ENCODE assay signal across 14 cellular contexts in genomic region chr4:182890202-182890601, GRCh38. TPM values are rescaled to one million over a fixed set of nuclear protein-coding genes. Genes with fewer than 3 reads are reported as not detected.
A peak's percentile ranks its signal among the peaks of the same experiment; 100 is the strongest.
DNase-seq lines count a peak whose midpoint lies in the region; ATAC-seq and TF ChIP-seq lines count a peak whose summit lies in the region.
"Had no signal": no experiment of that assay in that cellular context is flagged by ENCODE, and none has a peak within 500 bp of the region (broad histone marks: within the 10 kb centered on the region; RNA-seq: fewer than 3 reads in every experiment).

No MANE protein-coding gene starts in this region.

- H3K4me1 ChIP-seq in right atrium auricular region (no peaks in the 10 kb centered on the region), heart left ventricle (no peaks in the 10 kb centered on the region), OCI-LY7 (ENCODE audit: insufficient read depth, low read length, poor library complexity, severe bottlenecking) (no peaks in the 10 kb centered on the region)

- H3K9me2 ChIP-seq in OCI-LY7 (ENCODE audit: insufficient read depth, low read length): no peaks in the 10 kb centered on the region

- intact Hi-C loops in heart left ventricle (cut with DNase I) (no loop called here), OCI-LY7 (cut with micrococcal nuclease; ENCODE audit: unreplicated experiment) (no loop called here), posterior vena cava (cut with DNase I) (no loop called here)

- CTCF ChIA-PET in OCI-LY7 (lab: Charles Lee; ENCODE audit: unreplicated experiment): no interaction called here

- no peak for ATAC-seq in heart left ventricle

- H3K4me1 Mint-ChIP-seq in glutamatergic neuron (ENCODE audit: low read depth, unreplicated experiment): peaks cover 12% of the 10 kb centered on the region

- H3K27ac Mint-ChIP-seq in glutamatergic neuron (ENCODE audit: unreplicated experiment): peak overlapping the region; percentile 54

- H3K36me3 ChIP-seq in right atrium auricular region (peaks cover 27% of the 10 kb centered on the region), heart left ventricle (peaks cover 0 to 93% (median 83%) of the 10 kb centered on the region in 9 donors), OCI-LY7 (ENCODE audit: insufficient read depth, low read length) (peaks cover 48% of the 10 kb centered on the region)

- H3K4me3 ChIP-seq in right atrium auricular region: no peak overlapping the region
- no peak overlapping the region for H3K4me3 ChIP-seq in heart left ventricle
- H3K4me3 ChIP-seq in OCI-LY7 (ENCODE audit: low read depth, low read length, poor library complexity, severe bottlenecking): no peak overlapping the region

- H3K27me3 ChIP-seq in right atrium auricular region (no peaks in the 10 kb centered on the region), heart left ventricle (no peaks in the 10 kb centered on the region)
- H3K27me3 ChIP-seq: BE2C had no signal

- H3K4me2 ChIP-seq in OCI-LY7 (ENCODE audit: low read length): no peak overlapping the region

- H3K36me3 Mint-ChIP-seq in glutamatergic neuron (ENCODE audit: unreplicated experiment): peaks cover 10% of the 10 kb centered on the region

- POLR2A ChIA-PET in OCI-LY7 (lab: Charles Lee): no interaction called here

- no peaks in the 10 kb centered on the region for H3K79me2 ChIP-seq in OCI-LY7 (ENCODE audit: insufficient read depth, low read depth, low read length)

- H3K9me3 ChIP-seq in right atrium auricular region (peaks cover 0 to 3% of the 10 kb centered on the region in 2 donors), heart left ventricle (peaks cover 0 to 3% (median under 1%) of the 10 kb centered on the region in 12 donors), OCI-LY7 (ENCODE audit: low read length) (no peaks in the 10 kb centered on the region)
- H3K9me3 ChIP-seq: BE2C had no signal

- 88 to 93% (median 92%) methylated on average over 10 of the region's 10 CpGs for WGBS in heart left ventricle, 4 donors

- DNase-seq in right atrium auricular region (ENCODE audit: low spot score) (peak; percentile 13), heart left ventricle (no peak), OCI-LY7 (ENCODE audit: low spot score) (no peak), glutamatergic neuron (no peak), posterior vena cava (ENCODE audit: low spot score) (peak; percentile 41), DMS153 treated with DMSO at 0.1 percent for 48 hours (lab: John Stamatoyannopoulos, UW; ENCODE audit: unreplicated experiment) (no peak), COLO829 (ENCODE audit: low spot score) (no peak), hippocampal formation (lab: John Stamatoyannopoulos, UW) (no peak)
- DNase-seq: BE2C; CD4-positive, alpha-beta memory T cell; DMS153; DND-41; GF-D8 had no signal

- H4K20me1 ChIP-seq in OCI-LY7 (ENCODE audit: insufficient read depth, low read length): no peaks in the 10 kb centered on the region

- no peak for TF ChIP-seq POLR2A in heart left ventricle (IDR thresholded peaks at IDR 0.05)

- no peak overlapping the region for H2AFZ ChIP-seq in OCI-LY7 (ENCODE audit: low read length)

- H3K27me3 Mint-ChIP-seq in glutamatergic neuron (ENCODE audit: unreplicated experiment): peaks cover 2% of the 10 kb centered on the region
- H3K27me3 Mint-ChIP-seq: CD4-positive, alpha-beta memory T cell had no signal

- H3K27ac ChIP-seq in right atrium auricular region: no peak overlapping the region
- no peak overlapping the region for H3K27ac ChIP-seq in heart left ventricle
- no peak overlapping the region for H3K27ac ChIP-seq in OCI-LY7 (ENCODE audit: low read depth, low read length, poor library complexity, severe bottlenecking)
- H3K27ac ChIP-seq: C4-2B had no signal

- H3K4me3 Mint-ChIP-seq in glutamatergic neuron (ENCODE audit: unreplicated experiment): no peak overlapping the region
- H3K4me3 Mint-ChIP-seq: CD4-positive, alpha-beta memory T cell had no signal

- peaks cover 3% of the 10 kb centered on the region for H3K9me3 Mint-ChIP-seq in glutamatergic neuron (ENCODE audit: unreplicated experiment)

- TF ChIP-seq CTCF in right atrium auricular region (IDR thresholded peaks at IDR 0.05) (no peak), heart left ventricle (IDR thresholded peaks at IDR 0.05) (no peak), OCI-LY7 (conservative IDR thresholded peaks at IDR 0.05; ENCODE audit: low read length) (no peak), glutamatergic neuron (IDR thresholded peaks at IDR 0.05; ENCODE audit: partially characterized antibody, unreplicated experiment) (no peak)

- TSS peak; percentile 56 for BruUV-seq in OCI-LY7 (replicated peaks; lab: Mats Ljungman, UMichigan)

RNA-seq across cellular contexts. Expression of gene DCTD, which starts 27.0 kb away (rescaled TPM):
- 10 to 100 TPM; 25.8 to 37.5 TPM for total RNA-seq in right atrium auricular region
- 10 to 100 TPM; 28.9 to 55.7 (median 41.2) TPM for total RNA-seq in heart left ventricle
- 10 to 100 TPM; 16.1 to 44.7 TPM for polyA plus RNA-seq in heart left ventricle
- total RNA-seq in OCI-LY7 (2014; rRNA removed; shearing (Covaris generic)): 37.8 and 42.5 TPM in 2 replicates
- 79.4 and 81.9 TPM in 2 replicates for total RNA-seq in OCI-LY7 (2022)
- 44.5 TPM for total RNA-seq in glutamatergic neuron (ENCODE audit: unreplicated experiment)
- total RNA-seq in posterior vena cava: 10 to 100 TPM; 62.5 to 68.8 TPM

Comparison
In these comparisons a context has a peak if more than half of its experiments do, and no peak if none do; other contexts are left out.
1. DNase-seq: peak in right atrium auricular region (single experiment) and posterior vena cava (single experiment); none in heart left ventricle (0 of 5), OCI-LY7 (single experiment), glutamatergic neuron (single experiment), DMS153 treated with DMSO at 0.1 percent for 48 hours (single experiment), COLO829 (single experiment) and hippocampal formation (0 of 2).